Comparison of ENCODE assay signal across 23 cellular contexts in genomic region chr1:1569341-1569740, GRCh38. TPM values are rescaled to one million over a fixed set of nuclear protein-coding genes. Genes with fewer than 3 reads are reported as not detected.
DNase-seq lines count a peak whose midpoint lies in the region; ATAC-seq, FAIRE-seq and TF ChIP-seq lines count a peak whose summit lies in the region.
"Had no signal": no experiment of that assay in that cellular context is flagged by ENCODE, and none has a peak within 500 bp of the region (broad histone marks: within the 10 kb centered on the region; RNA-seq: fewer than 3 reads in every experiment).

No MANE protein-coding gene starts in this region.

- no peaks in the 10 kb centered on the region for H3K9me3 Mint-ChIP-seq in stimulated activated naive CD8-positive, alpha-beta T cell treated with anti-CD3 and anti-CD28 coated beads, Interleukin-15, Interleukin-2, amounts not matched to agents 100 ng/mL and 50 ng/mL, for 24 hours
- no peaks in the 10 kb centered on the region for H3K9me3 Mint-ChIP-seq in stimulated activated naive CD8-positive, alpha-beta T cell treated with anti-CD3 and anti-CD28 coated beads, Interleukin-15, amount 100 ng/mL, for 72 hours
- H3K9me3 Mint-ChIP-seq in astrocyte (ENCODE audit: unreplicated experiment) (no peaks in the 10 kb centered on the region), nephron progenitor cell (peaks cover 4% of the 10 kb centered on the region)

- no peak for ATAC-seq in stimulated activated naive CD8-positive, alpha-beta T cell treated with anti-CD3 and anti-CD28 coated beads, Interleukin-15, amount 100 ng/mL, for 72 hours
- ATAC-seq in activated CD4-positive, CD25-positive, alpha-beta regulatory T cell treated with anti-CD3 and anti-CD28 coated beads, Interleukin-2, amount 50 U/mL, for 24 hours, result no peak
- no peak for ATAC-seq in GM21381 (IDR thresholded peaks at IDR 0.05; ENCODE audit: unreplicated experiment)
- ATAC-seq: mucosa of descending colon, SK-N-SH treated with all-trans-retinoic acid at 6 μM for 48 hours had no signal

- no peak for TF ChIP-seq CTCF in astrocyte (IDR thresholded peaks at IDR 0.05; ENCODE audit: insufficient read depth, low read depth, low read length)
- TF ChIP-seq CTCF in nephron progenitor cell (IDR thresholded peaks at IDR 0.05), result no peak
- TF ChIP-seq CTCF in GM10266 (IDR thresholded peaks at IDR 0.05; ENCODE audit: control insufficient read depth, insufficient read depth, low read depth, missing control alignments), result no peak

- no peak overlapping the region for H3K4me3 ChIP-seq in astrocyte (ENCODE audit: insufficient read depth, low read depth, low read length)
- H3K4me3 ChIP-seq: esophagus squamous epithelium, mucosa of descending colon, ovary had no signal

- FAIRE-seq in astrocyte (lab: Jason Lieb, UNC), result no peak
- FAIRE-seq: RCC 7860 had no signal

- H4K20me1 ChIP-seq in astrocyte (ENCODE audit: insufficient read depth, low read length), result peaks cover 90% of the 10 kb centered on the region

- H3K4me3 Mint-ChIP-seq in stimulated activated naive CD8-positive, alpha-beta T cell treated with anti-CD3 and anti-CD28 coated beads, Interleukin-15, Interleukin-2, amounts not matched to agents 100 ng/mL and 50 ng/mL, for 24 hours, result no peak overlapping the region
- H3K4me3 Mint-ChIP-seq in stimulated activated naive CD8-positive, alpha-beta T cell treated with anti-CD3 and anti-CD28 coated beads, Interleukin-15, amount 100 ng/mL, for 72 hours, result peak overlapping the region in 1 of 2 donors; percentile 22
- H3K4me3 Mint-ChIP-seq in astrocyte (ENCODE audit: unreplicated experiment) (no peak overlapping the region), nephron progenitor cell (no peak overlapping the region)

- H3K36me3 Mint-ChIP-seq in stimulated activated naive CD8-positive, alpha-beta T cell treated with anti-CD3 and anti-CD28 coated beads, Interleukin-15, Interleukin-2, amounts not matched to agents 100 ng/mL and 50 ng/mL, for 24 hours (ENCODE audit: low read depth), result peaks cover 57% of the 10 kb centered on the region
- H3K36me3 Mint-ChIP-seq in astrocyte (ENCODE audit: low read depth, unreplicated experiment) (peaks cover 19% of the 10 kb centered on the region), nephron progenitor cell (ENCODE audit: low read depth) (peaks cover 55% of the 10 kb centered on the region)

- no peaks in the 10 kb centered on the region for H3K9me3 ChIP-seq in astrocyte (ENCODE audit: insufficient read depth, low read depth, low read length)
- H3K9me3 ChIP-seq: esophagus squamous epithelium, mucosa of descending colon, ovary had no signal

- H3K9ac ChIP-seq in astrocyte (ENCODE audit: low read length), result no peak overlapping the region

- no peaks in the 10 kb centered on the region for H3K27me3 ChIP-seq in astrocyte (ENCODE audit: insufficient read depth, low read length)
- H3K27me3 ChIP-seq: esophagus squamous epithelium, ovary had no signal

- H3K79me2 ChIP-seq in astrocyte (ENCODE audit: insufficient read depth, low read length), result peaks cover 100% of the 10 kb centered on the region

- no peak overlapping the region for H2AFZ ChIP-seq in astrocyte (ENCODE audit: low read depth, low read length)

- H3K27ac Mint-ChIP-seq in stimulated activated naive CD8-positive, alpha-beta T cell treated with anti-CD3 and anti-CD28 coated beads, Interleukin-15, Interleukin-2, amounts not matched to agents 100 ng/mL and 50 ng/mL, for 24 hours, result peak overlapping the region; percentile 70
- H3K27ac Mint-ChIP-seq in stimulated activated naive CD8-positive, alpha-beta T cell treated with anti-CD3 and anti-CD28 coated beads, Interleukin-15, amount 100 ng/mL, for 72 hours, result peak overlapping the region in 1 of 2 donors; percentile 34
- H3K27ac Mint-ChIP-seq in astrocyte (ENCODE audit: unreplicated experiment), result peak overlapping the region; percentile 62
- peak overlapping the region; percentile 32 for H3K27ac Mint-ChIP-seq in nephron progenitor cell

- peaks cover 51% of the 10 kb centered on the region for H3K4me1 Mint-ChIP-seq in stimulated activated naive CD8-positive, alpha-beta T cell treated with anti-CD3 and anti-CD28 coated beads, Interleukin-15, Interleukin-2, amounts not matched to agents 100 ng/mL and 50 ng/mL, for 24 hours (ENCODE audit: low read depth)
- peaks cover 43% of the 10 kb centered on the region for H3K4me1 Mint-ChIP-seq in stimulated activated naive CD8-positive, alpha-beta T cell treated with anti-CD3 and anti-CD28 coated beads, Interleukin-15, amount 100 ng/mL, for 72 hours
- H3K4me1 Mint-ChIP-seq in astrocyte (ENCODE audit: low read depth, unreplicated experiment) (peaks cover 19% of the 10 kb centered on the region), nephron progenitor cell (peaks cover 37% of the 10 kb centered on the region)

- peaks cover 12% of the 10 kb centered on the region for H3K36me3 ChIP-seq in astrocyte (ENCODE audit: insufficient read depth, low read length)
- H3K36me3 ChIP-seq: ovary had no signal

- H3K27ac ChIP-seq in astrocyte (ENCODE audit: low read depth, low read length), result no peak overlapping the region
- H3K27ac ChIP-seq: HL-60, ovary had no signal

- DNase-seq in stimulated activated naive CD8-positive, alpha-beta T cell treated with anti-CD3 and anti-CD28 coated beads, Interleukin-15, amount 100 ng/mL, for 72 hours, result no peak
- DNase-seq in astrocyte (ENCODE audit: low read depth) (no peak), nephron progenitor cell (no peak), GM10266 (ENCODE audit: extremely low spot score) (no peak), AG08396 (ENCODE audit: low spot score) (no peak)
- DNase-seq: activated CD4-positive, alpha-beta T cell treated with anti-CD3 and anti-CD28 coated beads for 1 hour; activated effector memory CD4-positive, alpha-beta T cell treated with anti-CD3 and anti-CD28 coated beads, Interleukin-2, amount 50 U/mL, for 16 hours; amygdala; caudate nucleus; COR-L47; effector CD8-positive, alpha-beta T cell; esophagus squamous epithelium; mucosa of descending colon; NCI-H1930; NCI-H345; ovary; stimulated activated CD4-positive, alpha-beta T cell treated with anti-CD3 and anti-CD28 coated beads, Interleukin-2, amount 100 ng/mL, for 48 hours had no signal

- no peaks in the 10 kb centered on the region for H3K27me3 Mint-ChIP-seq in stimulated activated naive CD8-positive, alpha-beta T cell treated with anti-CD3 and anti-CD28 coated beads, Interleukin-15, Interleukin-2, amounts not matched to agents 100 ng/mL and 50 ng/mL, for 24 hours
- H3K27me3 Mint-ChIP-seq in stimulated activated naive CD8-positive, alpha-beta T cell treated with anti-CD3 and anti-CD28 coated beads, Interleukin-15, amount 100 ng/mL, for 72 hours, result no peaks in the 10 kb centered on the region
- H3K27me3 Mint-ChIP-seq in astrocyte (ENCODE audit: low read depth, unreplicated experiment) (no peaks in the 10 kb centered on the region), nephron progenitor cell (ENCODE audit: low read depth, poor library complexity) (no peaks in the 10 kb centered on the region)

- no peak overlapping the region for H3K4me2 ChIP-seq in astrocyte (ENCODE audit: low read length)

- peaks cover 13% of the 10 kb centered on the region for H3K4me1 ChIP-seq in astrocyte (ENCODE audit: insufficient read depth, low read length)

RNA-seq across cellular contexts. Expression of gene SSU72, which starts 5.3 kb away (rescaled TPM):
- total RNA-seq in astrocyte, result 143 and 145 TPM in 2 replicates

RNA-seq across cellular contexts. Expression of gene TMEM240, which starts 28.9 kb away (rescaled TPM):
- 7.0 and 9.0 TPM in 2 replicates for total RNA-seq in astrocyte

RNA-seq across cellular contexts. Expression of gene FNDC10, which starts 30.6 kb away (rescaled TPM):
- 7.4 and 8.7 TPM in 2 replicates for total RNA-seq in astrocyte

RNA-seq across cellular contexts. Expression of gene MIB2, which starts 46.0 kb away (rescaled TPM):
- total RNA-seq in astrocyte, result 73.6 and 80.1 TPM in 2 replicates

RNA-seq across cellular contexts. Expression of gene ATAD3A, which starts 57.4 kb away (rescaled TPM):
- 51.1 and 54.9 TPM in 2 replicates for total RNA-seq in astrocyte
